ENCODE assay signal across 9 cellular contexts in the genomic region with DNA sequence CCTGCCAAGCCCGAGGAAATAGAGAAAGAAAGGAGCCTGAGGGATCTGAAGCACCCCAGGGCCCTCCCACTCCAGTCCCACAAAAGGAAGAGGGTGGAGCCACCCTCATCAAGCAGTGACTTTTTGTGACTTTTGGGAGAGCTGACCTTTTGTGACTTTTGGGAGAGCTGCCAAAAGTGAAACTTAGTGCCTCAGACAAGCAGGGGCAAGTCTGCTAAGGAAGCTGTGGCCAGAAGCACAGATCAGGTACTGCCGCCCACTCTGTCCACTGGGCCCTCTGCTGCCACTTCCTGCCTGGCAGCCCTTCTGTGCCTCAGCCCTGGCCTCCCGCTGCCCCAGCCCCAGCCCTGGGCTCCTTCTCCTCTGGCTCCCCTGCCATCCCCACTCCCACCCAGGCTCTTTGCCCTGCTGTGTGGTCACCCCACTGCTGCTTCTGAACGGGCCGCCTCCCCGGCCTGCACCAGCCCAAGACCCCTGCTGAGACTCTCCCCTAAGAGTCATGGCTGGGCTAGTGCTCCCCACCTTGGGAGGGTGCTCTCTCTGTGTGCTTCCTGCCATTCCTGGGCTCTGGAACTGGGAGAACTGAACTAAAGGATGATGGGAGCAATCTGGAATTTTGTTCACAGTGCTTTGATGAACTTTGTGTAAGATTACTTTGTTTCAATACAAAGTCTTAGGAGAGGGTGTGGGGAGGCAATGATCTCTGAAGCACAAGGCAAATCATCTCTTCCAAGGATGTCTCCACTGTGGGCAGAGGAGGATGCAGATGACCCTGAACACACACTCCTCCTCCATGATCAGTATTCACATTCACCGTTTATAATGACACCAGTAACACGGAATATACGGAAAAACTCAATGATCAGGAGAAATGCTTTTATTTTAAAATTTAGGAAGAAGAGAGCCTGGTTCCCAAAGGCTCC. TPM values are rescaled to one million over a fixed set of nuclear protein-coding genes. Genes with fewer than 3 reads are reported as not detected.
DNase-seq lines count a peak whose midpoint lies in the region; ATAC-seq and TF ChIP-seq lines count a peak whose summit lies in the region.
"Had no signal": no experiment of that assay in that cellular context is flagged by ENCODE, and none has a peak within 500 bp of the region (broad histone marks: within the 10 kb centered on the region; RNA-seq: fewer than 3 reads in every experiment).

A gene (plus strand): TSS at position 147 of the 923 bp plus-strand sequence. CDS start 3,035 bp downstream, outside the sequence.

- H2AFZ ChIP-seq in hepatocyte, result no peak within 1 kb of the TSS

- no peak for TF ChIP-seq CTCF in hepatocyte (IDR thresholded peaks at IDR 0.05; ENCODE audit: poor library complexity)

- peak; percentile 52 to 57 for ATAC-seq in activated T-cell treated with anti-CD3 and anti-CD28 coated beads, Interleukin-2, amount 50 U/mL, for 72 hours (replicated peaks in 1 of 2)
- peak; percentile 55 for ATAC-seq in left lobe of liver
- no peak for ATAC-seq in HG03135 (IDR thresholded peaks at IDR 0.05; ENCODE audit: unreplicated experiment)
- no peak for ATAC-seq in HG03354 (IDR thresholded peaks at IDR 0.05; ENCODE audit: poor library complexity, severe bottlenecking, unreplicated experiment)
- no peak for ATAC-seq in GM19455 (IDR thresholded peaks at IDR 0.05; ENCODE audit: unreplicated experiment)

- H3K4me3 ChIP-seq in HUES64 (ENCODE audit: low read length) (no peak within 1 kb of the TSS), hepatocyte (no peak within 1 kb of the TSS)

- peaks cover 79% of the 10 kb centered on the region for H3K4me1 Mint-ChIP-seq in activated T-cell treated with anti-CD3 and anti-CD28 coated beads, Interleukin-2, amount 50 U/mL, for 72 hours (ENCODE audit: low read depth)

- H3K27me3 Mint-ChIP-seq in activated T-cell treated with anti-CD3 and anti-CD28 coated beads, Interleukin-2, amount 50 U/mL, for 72 hours (ENCODE audit: low read depth), result no peaks in the 10 kb centered on the region

- no peak within 1 kb of the TSS for H3K9ac ChIP-seq in HUES64 (ENCODE audit: low read depth, low read length)

- peak; percentile 27 for DNase-seq in D341Med (ENCODE audit: low spot score)
- DNase-seq in activated T-cell treated with anti-CD3 and anti-CD28 coated beads, Interleukin-2, amount 50 U/mL, for 72 hours, result peak; percentile 62 to 66
- no peak for DNase-seq in left lobe of liver (ENCODE audit: low spot score)
- DNase-seq in hepatocyte (ENCODE audit: low spot score), result no peak

- peak within 1 kb of the TSS; percentile 88 for H3K27ac Mint-ChIP-seq in activated T-cell treated with anti-CD3 and anti-CD28 coated beads, Interleukin-2, amount 50 U/mL, for 72 hours

- no peaks in the 10 kb centered on the region for H4K20me1 ChIP-seq in hepatocyte (ENCODE audit: insufficient read depth, poor library complexity, severe bottlenecking)

- no peaks in the 10 kb centered on the region for H3K9me2 ChIP-seq in hepatocyte (replicated peaks; ENCODE audit: insufficient read depth)

- peaks cover 21% of the 10 kb centered on the region for H3K4me1 ChIP-seq in HUES64 (ENCODE audit: insufficient read depth, low read length)
- H3K4me1 ChIP-seq in hepatocyte (ENCODE audit: insufficient read depth), result no peaks in the 10 kb centered on the region

- H3K36me3 ChIP-seq in HUES64 (ENCODE audit: insufficient read depth, low read length) (no peaks in the 10 kb centered on the region), hepatocyte (replicated peaks; ENCODE audit: insufficient read depth, low read depth) (no peaks in the 10 kb centered on the region)

- H3K9me3 ChIP-seq in HUES64 (ENCODE audit: insufficient read depth, low read depth, low read length), result no peaks in the 10 kb centered on the region
- H3K9me3 ChIP-seq in hepatocyte (ENCODE audit: low read depth), result no peaks in the 10 kb centered on the region

- peak within 1 kb of the TSS; percentile 17 for H3K27ac ChIP-seq in HUES64 (ENCODE audit: low read depth, low read length)
- H3K27ac ChIP-seq in hepatocyte, result no peak within 1 kb of the TSS

- no peaks in the 10 kb centered on the region for H3K79me2 ChIP-seq in hepatocyte

- H3K27me3 ChIP-seq in HUES64 (ENCODE audit: insufficient read depth, low read length), result no peaks in the 10 kb centered on the region
- H3K27me3 ChIP-seq in hepatocyte, result no peaks in the 10 kb centered on the region

- peak within 1 kb of the TSS; percentile 83 to 85 for H3K4me3 Mint-ChIP-seq in activated T-cell treated with anti-CD3 and anti-CD28 coated beads, Interleukin-2, amount 50 U/mL, for 72 hours

- H3K9me3 Mint-ChIP-seq in activated T-cell treated with anti-CD3 and anti-CD28 coated beads, Interleukin-2, amount 50 U/mL, for 72 hours, result no peaks in the 10 kb centered on the region

- H3K36me3 Mint-ChIP-seq in activated T-cell treated with anti-CD3 and anti-CD28 coated beads, Interleukin-2, amount 50 U/mL, for 72 hours (ENCODE audit: insufficient read depth in 2 of 2), result no peaks in the 10 kb centered on the region

- WGBS in HUES64, result 78% methylated on average over 9 of the region's 9 CpGs
- WGBS in hepatocyte (ENCODE audit: low lambda C conversion rate, missing lambda C conversion rate), result 78% methylated on average over 9 of the region's 9 CpGs

- no peak within 1 kb of the TSS for H3K4me2 ChIP-seq in hepatocyte

RNA-seq across cellular contexts. Expression of the gene that starts here (rescaled TPM):
- polyA plus RNA-seq in HUES64 (2013, experiment 1 of 2), result 0.35 TPM
- not detected for polyA plus RNA-seq in HUES64 (2013, experiment 2 of 2)
- 10 to 100 TPM; 21.9 to 24.4 TPM for total RNA-seq in activated T-cell treated with anti-CD3 and anti-CD28 coated beads, Interleukin-2, amount 50 U/mL, for 72 hours
- total RNA-seq in left lobe of liver (not detected), hepatocyte (not detected in 2 replicates)
- polyA plus RNA-seq in hepatocyte, result not detected in 2 replicates
- total RNA-seq: subcutaneous adipose tissue had no signal

Comparison
In these comparisons a context has a peak if more than half of its experiments do, and no peak if none do; other contexts are left out.
1. RNA of the gene that starts here (total RNA-seq): 21.9 to 24.4 TPM in activated T-cell treated with anti-CD3 and anti-CD28 coated beads, Interleukin-2, amount 50 U/mL, for 72 hours; not detected in hepatocyte and not detected in left lobe of liver (single experiment); every median in the first group is over 10 times any median in the second.
2. Peak in ATAC-seq in left lobe of liver; RNA of the gene not detected or under 1 TPM.
3. DNase-seq: peak in D341Med (single experiment) and activated T-cell treated with anti-CD3 and anti-CD28 coated beads, Interleukin-2, amount 50 U/mL, for 72 hours (2 of 2); none in left lobe of liver (single experiment) and hepatocyte (single experiment).
4. ATAC-seq: peak in activated T-cell treated with anti-CD3 and anti-CD28 coated beads, Interleukin-2, amount 50 U/mL, for 72 hours (2 of 2); none in HG03135 (single experiment), HG03354 (single experiment) and GM19455 (single experiment).